Comparison of ENCODE assay signal across 10 cellular contexts in the genomic region with DNA sequence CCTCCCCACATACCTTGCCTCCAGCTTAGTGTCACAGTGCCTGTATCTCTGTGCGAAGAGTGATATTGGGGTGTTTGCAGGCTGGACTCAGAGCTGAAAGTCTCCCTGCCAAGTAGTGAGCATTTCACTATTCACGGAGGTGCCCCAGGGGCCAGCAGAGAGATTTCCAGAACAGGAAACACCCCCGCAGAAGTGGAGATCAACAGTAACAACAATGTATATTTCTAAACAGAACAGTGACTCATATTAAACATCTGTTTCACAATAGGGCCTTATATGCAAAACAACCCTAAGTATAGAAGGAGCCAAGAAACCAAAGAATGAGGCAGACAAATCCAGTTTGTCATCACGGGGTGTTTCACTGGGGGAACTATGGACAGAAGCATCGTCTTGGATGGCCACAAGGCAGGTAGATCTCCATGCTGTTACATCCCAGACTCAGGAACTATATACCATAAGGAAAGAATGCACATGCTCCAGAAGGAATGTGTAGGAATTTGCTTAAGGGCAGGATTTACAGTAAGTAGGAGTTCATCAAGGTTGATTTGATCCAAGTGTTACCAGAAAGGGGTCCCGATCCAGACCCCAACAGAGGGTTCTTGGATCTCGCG. TPM values are rescaled to one million over a fixed set of nuclear protein-coding genes. Genes with fewer than 3 reads are reported as not detected.
A peak's percentile ranks its signal among the peaks of the same experiment; 100 is the strongest.
DNase-seq lines count a peak whose midpoint lies in the region; ATAC-seq and TF ChIP-seq lines count a peak whose summit lies in the region.
"Had no signal": no experiment of that assay in that cellular context is flagged by ENCODE, and none has a peak within 500 bp of the region (broad histone marks: within the 10 kb centered on the region; RNA-seq: fewer than 3 reads in every experiment).

No MANE protein-coding gene starts in this region.

- peak overlapping the region; percentile 63 for H3K4me2 ChIP-seq in PC-3 (ENCODE audit: low read length)

- H3K36me3 Mint-ChIP-seq in activated CD4-positive, alpha-beta T cell treated with anti-CD3 and anti-CD28 coated beads for 36 hours (ENCODE audit: low read depth) = no peaks in the 10 kb centered on the region
- H3K36me3 Mint-ChIP-seq in activated CD4-positive, alpha-beta T cell treated with anti-CD3 and anti-CD28 coated beads, Interleukin-2, amount 10 ng/mL, durations not matched to agents 7 days and 5 days (ENCODE audit: low read depth) = no peaks in the 10 kb centered on the region
- H3K36me3 Mint-ChIP-seq: activated naive CD8-positive, alpha-beta T cell treated with anti-CD3 and anti-CD28 coated beads, Interleukin-2, amount 10 ng/mL, durations not matched to agents 7 days and 5 days had no signal

- H3K27ac Mint-ChIP-seq in activated CD4-positive, alpha-beta T cell treated with anti-CD3 and anti-CD28 coated beads for 36 hours = peak overlapping the region; percentile 87
- H3K27ac Mint-ChIP-seq in activated CD4-positive, alpha-beta T cell treated with anti-CD3 and anti-CD28 coated beads, Interleukin-2, amount 10 ng/mL, durations not matched to agents 7 days and 5 days = no peak overlapping the region
- H3K27ac Mint-ChIP-seq: activated naive CD8-positive, alpha-beta T cell treated with anti-CD3 and anti-CD28 coated beads, Interleukin-2, amount 10 ng/mL, durations not matched to agents 7 days and 5 days; B cell had no signal

- H3F3A ChIP-seq in PC-3 (ENCODE audit: low read length, unreplicated experiment) = no peaks in the 10 kb centered on the region

- CTCF ChIA-PET in activated CD4-positive, alpha-beta T cell treated with anti-CD3 and anti-CD28 coated beads for 36 hours (lab: Charles Lee) = interaction anchor here (0.7 kb wide), 2 partner anchors 44 to 212 kb away, joined by 3 to 5 read pairs; no protein-coding TSS in a partner anchor
- CTCF ChIA-PET in activated CD4-positive, alpha-beta T cell treated with anti-CD3 and anti-CD28 coated beads, Interleukin-2, amount 10 ng/mL, durations not matched to agents 7 days and 5 days (lab: Charles Lee) = no interaction called here
- CTCF ChIA-PET in PC-3 (lab: Charles Lee) = no interaction called here

- H3K9me2 ChIP-seq in PC-3 (replicated peaks; ENCODE audit: low read length) = no peaks in the 10 kb centered on the region

- H3K27ac ChIP-seq in PC-3 (ENCODE audit: low read length) = peak overlapping the region; percentile 55

- no peaks in the 10 kb centered on the region for H3K79me2 ChIP-seq in PC-3 (ENCODE audit: low read length)

- H3K4me3 Mint-ChIP-seq in activated CD4-positive, alpha-beta T cell treated with anti-CD3 and anti-CD28 coated beads for 36 hours = peak overlapping the region; percentile 32
- no peak overlapping the region for H3K4me3 Mint-ChIP-seq in activated CD4-positive, alpha-beta T cell treated with anti-CD3 and anti-CD28 coated beads, Interleukin-2, amount 10 ng/mL, durations not matched to agents 7 days and 5 days
- H3K4me3 Mint-ChIP-seq: activated naive CD8-positive, alpha-beta T cell treated with anti-CD3 and anti-CD28 coated beads, Interleukin-2, amount 10 ng/mL, durations not matched to agents 7 days and 5 days; B cell had no signal

- H3K27me3 ChIP-seq in PC-3 (ENCODE audit: low read length) = no peaks in the 10 kb centered on the region

- H3K4me1 ChIP-seq in PC-3 (ENCODE audit: insufficient read depth, low read length) = peaks cover 15% of the 10 kb centered on the region

- no peaks in the 10 kb centered on the region for H3K36me3 ChIP-seq in PC-3 (ENCODE audit: low read depth, low read length)

- H3K27me3 Mint-ChIP-seq in activated CD4-positive, alpha-beta T cell treated with anti-CD3 and anti-CD28 coated beads for 36 hours = no peaks in the 10 kb centered on the region
- no peaks in the 10 kb centered on the region for H3K27me3 Mint-ChIP-seq in activated CD4-positive, alpha-beta T cell treated with anti-CD3 and anti-CD28 coated beads, Interleukin-2, amount 10 ng/mL, durations not matched to agents 7 days and 5 days
- H3K27me3 Mint-ChIP-seq: activated naive CD8-positive, alpha-beta T cell treated with anti-CD3 and anti-CD28 coated beads, Interleukin-2, amount 10 ng/mL, durations not matched to agents 7 days and 5 days; B cell had no signal

- POLR2A ChIA-PET in activated CD4-positive, alpha-beta T cell treated with anti-CD3 and anti-CD28 coated beads for 36 hours (lab: Charles Lee) = no interaction called here
- POLR2A ChIA-PET in activated CD4-positive, alpha-beta T cell treated with anti-CD3 and anti-CD28 coated beads, Interleukin-2, amount 10 ng/mL, durations not matched to agents 7 days and 5 days (lab: Charles Lee) = no interaction called here
- POLR2A ChIA-PET in PC-3 (lab: Charles Lee; ENCODE audit: unreplicated experiment) = no interaction called here

- ATAC-seq in activated CD4-positive, alpha-beta T cell treated with anti-CD3 and anti-CD28 coated beads for 36 hours = peak; percentile 95
- peak; percentile 74 for ATAC-seq in HG02678 (IDR thresholded peaks at IDR 0.05; ENCODE audit: unreplicated experiment)
- ATAC-seq in PC-3 = peak; percentile 92

- H3K9ac ChIP-seq in PC-3 (ENCODE audit: low read length) = no peak overlapping the region

- no peaks in the 10 kb centered on the region for H3K9me3 Mint-ChIP-seq in activated CD4-positive, alpha-beta T cell treated with anti-CD3 and anti-CD28 coated beads for 36 hours (ENCODE audit: low read depth)
- H3K9me3 Mint-ChIP-seq in activated CD4-positive, alpha-beta T cell treated with anti-CD3 and anti-CD28 coated beads, Interleukin-2, amount 10 ng/mL, durations not matched to agents 7 days and 5 days = no peaks in the 10 kb centered on the region
- H3K9me3 Mint-ChIP-seq: activated naive CD8-positive, alpha-beta T cell treated with anti-CD3 and anti-CD28 coated beads, Interleukin-2, amount 10 ng/mL, durations not matched to agents 7 days and 5 days had no signal

- no peaks in the 10 kb centered on the region for H4K20me1 ChIP-seq in PC-3 (ENCODE audit: low read length)

- in situ Hi-C loops in G401 (cut with HindIII; ENCODE audit: low sequenced_read_pairs) = no loop called here

- intact Hi-C loops in activated CD4-positive, alpha-beta T cell treated with anti-CD3 and anti-CD28 coated beads for 36 hours (cut with DNase I, micrococcal nuclease) = loop anchor here (1.0 to 2.0 kb wide), 6 partner anchors 35 to 248 kb away; partner anchors contain the start of gene POR (in 1 of the 2)
- intact Hi-C loops in PC-3 (cut with micrococcal nuclease) = loop anchor here (1.0 kb wide), 1 partner anchor 67 kb away; no protein-coding TSS in a partner anchor

- H3K9me3 ChIP-seq in PC-3 (ENCODE audit: low read length) = no peaks in the 10 kb centered on the region

- peaks cover 14% of the 10 kb centered on the region for H3K4me1 Mint-ChIP-seq in activated CD4-positive, alpha-beta T cell treated with anti-CD3 and anti-CD28 coated beads for 36 hours
- peaks cover 6% of the 10 kb centered on the region for H3K4me1 Mint-ChIP-seq in activated CD4-positive, alpha-beta T cell treated with anti-CD3 and anti-CD28 coated beads, Interleukin-2, amount 10 ng/mL, durations not matched to agents 7 days and 5 days
- H3K4me1 Mint-ChIP-seq: activated naive CD8-positive, alpha-beta T cell treated with anti-CD3 and anti-CD28 coated beads, Interleukin-2, amount 10 ng/mL, durations not matched to agents 7 days and 5 days; B cell had no signal

- no peak overlapping the region for H2AFZ ChIP-seq in PC-3 (ENCODE audit: low read length)

- peak; percentile 74 for DNase-seq in activated CD4-positive, alpha-beta T cell treated with anti-CD3 and anti-CD28 coated beads for 36 hours
- no peak for DNase-seq in activated CD4-positive, alpha-beta T cell treated with anti-CD3 and anti-CD28 coated beads, Interleukin-2, amount 10 ng/mL, durations not matched to agents 7 days and 5 days
- DNase-seq in PC-3 = peak; percentile 84
- peak; percentile 82 for DNase-seq in dedifferentiated amniotic fluid mesenchymal stem cell (ENCODE audit: extremely low spot score)
- peak; percentile 79 for DNase-seq in pulmonary artery endothelial cell (ENCODE audit: low read depth, low spot score)
- DNase-seq in DMS114 treated with DMSO at 0.1 percent for 48 hours (lab: John Stamatoyannopoulos, UW; ENCODE audit: unreplicated experiment) = no peak
- no peak for DNase-seq in G401 (ENCODE audit: low spot score)
- DNase-seq: activated naive CD8-positive, alpha-beta T cell treated with anti-CD3 and anti-CD28 coated beads, Interleukin-2, amount 10 ng/mL, durations not matched to agents 7 days and 5 days had no signal

- BruUV-seq in PC-3 (replicated peaks; lab: Mats Ljungman, UMichigan) = no TSS peak

- H3K4me3 ChIP-seq in PC-3 (ENCODE audit: low read length) = peak overlapping the region; percentile 11; the same call in 1 of the 2 replicates

- no peak for TF ChIP-seq CTCF in PC-3 (conservative IDR thresholded peaks at IDR 0.05; ENCODE audit: low read depth, low read length)

RNA-seq across cellular contexts. Expression of gene CCL24, which starts 29.3 kb away (rescaled TPM):
- total RNA-seq in activated CD4-positive, alpha-beta T cell treated with anti-CD3 and anti-CD28 coated beads for 36 hours = not detected
- not detected for total RNA-seq in activated CD4-positive, alpha-beta T cell treated with anti-CD3 and anti-CD28 coated beads, Interleukin-2, amount 10 ng/mL, durations not matched to agents 7 days and 5 days
- total RNA-seq in PC-3 (2014; rRNA removed) (not detected in 2 replicates), pulmonary artery endothelial cell (not detected in 2 replicates)
- total RNA-seq in G401 (2014; rRNA removed; shearing (Covaris generic)) = not detected in 2 replicates
- total RNA-seq: activated naive CD8-positive, alpha-beta T cell treated with anti-CD3 and anti-CD28 coated beads, Interleukin-2, amount 10 ng/mL, durations not matched to agents 7 days and 5 days; B cell had no signal

RNA-seq across cellular contexts. Expression of gene RHBDD2, which starts 35.9 kb away (rescaled TPM):
- total RNA-seq in activated CD4-positive, alpha-beta T cell treated with anti-CD3 and anti-CD28 coated beads for 36 hours = 10 to 100 TPM; 21.6 to 23.2 TPM
- total RNA-seq in activated CD4-positive, alpha-beta T cell treated with anti-CD3 and anti-CD28 coated beads, Interleukin-2, amount 10 ng/mL, durations not matched to agents 7 days and 5 days = 10 to 100 TPM; 21.1 to 21.8 TPM
- 42.7 and 59.1 TPM in 2 replicates for total RNA-seq in PC-3 (2014; rRNA removed)
- 13.9 and 16.5 TPM in 2 replicates for total RNA-seq in pulmonary artery endothelial cell
- 27.0 and 28.3 TPM in 2 replicates for total RNA-seq in G401 (2014; rRNA removed; shearing (Covaris generic))

Comparison
In these comparisons a context has a peak if more than half of its experiments do, and no peak if none do; other contexts are left out.
1. DNase-seq: peak in activated CD4-positive, alpha-beta T cell treated with anti-CD3 and anti-CD28 coated beads for 36 hours (single experiment), PC-3 (single experiment), dedifferentiated amniotic fluid mesenchymal stem cell (single experiment) and pulmonary artery endothelial cell (single experiment); none in activated CD4-positive, alpha-beta T cell treated with anti-CD3 and anti-CD28 coated beads, Interleukin-2, amount 10 ng/mL, durations not matched to agents 7 days and 5 days (single experiment), DMS114 treated with DMSO at 0.1 percent for 48 hours (single experiment) and G401 (single experiment).
2. Peak in every context shown above with its lines, with median percentiles within 50 percentile points of each other: ATAC-seq.